Comparison of ENCODE assay signal across 8 cellular contexts in genomic region chr17:37710344-37710886, GRCh38. TPM values are rescaled to one million over a fixed set of nuclear protein-coding genes. Genes with fewer than 3 reads are reported as not detected.
DNase-seq lines count a peak whose midpoint lies in the region; ATAC-seq and TF ChIP-seq lines count a peak whose summit lies in the region.

No MANE protein-coding gene starts in this region.

- no peaks in the 10 kb centered on the region for H3K9me3 ChIP-seq in lower lobe of right lung

- DNase-seq in DMS53 (lab: John Stamatoyannopoulos, UW) (peak; percentile 97), NCI-H1417 (lab: John Stamatoyannopoulos, UW) (peak; percentile 65 to 90 (median 76)), amniotic epithelial cell (ENCODE audit: low read depth) (peak; percentile 49), lower lobe of right lung (peak; percentile 89), NCI-H1048 (lab: John Stamatoyannopoulos, UW) (no peak), epidermal melanocyte (ENCODE audit: insufficient read length, low spot score) (no peak), NCI-H187 treated with DMSO at 0.1 percent for 48 hours (lab: John Stamatoyannopoulos, UW) (no peak)
- no peak for DNase-seq in effector CD8-positive, alpha-beta T cell (lab: John Stamatoyannopoulos, UW)

- intact Hi-C loops in lower lobe of right lung (cut with DNase I): no loop called here

- no peaks in the 10 kb centered on the region for H3K4me1 ChIP-seq in lower lobe of right lung

- H3K27me3 ChIP-seq in lower lobe of right lung (ENCODE audit: low read depth): no peaks in the 10 kb centered on the region

- H3K4me3 ChIP-seq in lower lobe of right lung: no peak overlapping the region

- no peaks in the 10 kb centered on the region for H3K36me3 ChIP-seq in lower lobe of right lung

- peak overlapping the region; percentile 67 for H3K27ac ChIP-seq in lower lobe of right lung

- TF ChIP-seq CTCF in lower lobe of right lung (IDR thresholded peaks at IDR 0.05): no peak

- ATAC-seq in lower lobe of right lung: peak; percentile 79 to 85

RNA-seq across cellular contexts. Expression of gene HNF1B, which starts 34.4 kb away (rescaled TPM):
- 15.2 TPM for total RNA-seq in lower lobe of right lung

Comparison
In these comparisons a context has a peak if more than half of its experiments do, and no peak if none do; other contexts are left out.
1. DNase-seq: peak in DMS53 (single experiment), NCI-H1417 (3 of 3), amniotic epithelial cell (single experiment) and lower lobe of right lung (single experiment); none in NCI-H1048 (single experiment), epidermal melanocyte (single experiment), NCI-H187 treated with DMSO at 0.1 percent for 48 hours (single experiment) and effector CD8-positive, alpha-beta T cell (single experiment).